Comparison of ENCODE assay signal across 16 cellular contexts in genomic region chr22:30874431-30875370, GRCh38.
"Had no signal": no experiment of that assay in that cellular context is flagged by ENCODE, and none has a peak within 500 bp of the region (broad histone marks: within the 10 kb centered on the region; RNA-seq: fewer than 3 reads in every experiment).

No MANE protein-coding gene starts in this region.

- H3K27ac ChIP-seq: ascending aorta, breast epithelium, epithelial cell of prostate, ovary, testis had no signal

- DNase-seq: activated B cell treated with CpG ODN at 0.5 μM for 24 hours; activated CD4-positive, alpha-beta T cell treated with anti-CD3 and anti-CD28 coated beads, Interleukin-2, amount 50 U/mL, for 1 hour; activated CD8-positive, alpha-beta memory T cell treated with anti-CD3 and anti-CD28 coated beads for 24 hours; dermis blood vessel endothelial cell; foreskin melanocyte; SIG-M5; small intestine; stimulated activated naive CD8-positive, alpha-beta T cell treated with anti-CD3 and anti-CD28 coated beads, Interleukin-15, amount 100 ng/mL, for 72 hours; T-helper 17 cell; testis had no signal

- ATAC-seq: stimulated activated naive CD8-positive, alpha-beta T cell treated with anti-CD3 and anti-CD28 coated beads, Interleukin-15, amount 100 ng/mL, for 72 hours; T-helper 17 cell had no signal

- H3K36me3 ChIP-seq: ascending aorta, breast epithelium, heart left ventricle, ovary had no signal

- H3K9me3 ChIP-seq: ascending aorta, breast epithelium, heart left ventricle, ovary, testis had no signal

- H3K27ac Mint-ChIP-seq: activated B cell treated with CpG ODN at 0.5 μM for 24 hours, T-helper 17 cell had no signal

- H3K27me3 Mint-ChIP-seq: activated B cell treated with CpG ODN at 0.5 μM for 24 hours; stimulated activated naive CD8-positive, alpha-beta T cell treated with anti-CD3 and anti-CD28 coated beads, Interleukin-15, amount 100 ng/mL, for 72 hours had no signal

- H3K27me3 ChIP-seq: ascending aorta, breast epithelium, heart left ventricle, ovary, testis had no signal

- H3K4me3 Mint-ChIP-seq: activated B cell treated with CpG ODN at 0.5 μM for 24 hours; neural crest cell; stimulated activated naive CD8-positive, alpha-beta T cell treated with anti-CD3 and anti-CD28 coated beads, Interleukin-15, amount 100 ng/mL, for 72 hours; T-helper 17 cell had no signal

- H3K9me3 Mint-ChIP-seq: activated B cell treated with CpG ODN at 0.5 μM for 24 hours; neural crest cell; stimulated activated naive CD8-positive, alpha-beta T cell treated with anti-CD3 and anti-CD28 coated beads, Interleukin-15, amount 100 ng/mL, for 72 hours had no signal

- H3K4me1 ChIP-seq: breast epithelium, testis had no signal

- H3K4me1 Mint-ChIP-seq: activated B cell treated with CpG ODN at 0.5 μM for 24 hours; stimulated activated naive CD8-positive, alpha-beta T cell treated with anti-CD3 and anti-CD28 coated beads, Interleukin-15, amount 100 ng/mL, for 72 hours had no signal

- H3K4me3 ChIP-seq: ascending aorta, breast epithelium, heart left ventricle, ovary, testis had no signal
